Comparison of ENCODE assay signal across 1 cellular context in genomic region chr1:28926629-28927441, GRCh38.
A peak's percentile ranks its signal among the peaks of the same experiment; 100 is the strongest.
TF ChIP-seq lines count a peak whose summit lies in the region.

No MANE protein-coding gene starts in this region.

TF ChIP-seq in HepG2, 621 proteins besides CTCF, POLR2A, EP300 and RAD21 (continued from another document):
- TF ChIP-seq HMG20A (CRISPR knock-in tag; IDR thresholded peaks at IDR 0.05; ENCODE audit: borderline replicate concordance): peak; percentile 75; the same call in 1 of the 2 replicates
- TF ChIP-seq ZNF704 (CRISPR knock-in tag; IDR thresholded peaks at IDR 0.05; ENCODE audit: borderline replicate concordance): no peak
- TF ChIP-seq TARDBP (CRISPR knock-in tag; IDR thresholded peaks at IDR 0.05): peak; percentile 48; the same call in 1 of the 2 replicates
- TF ChIP-seq, protein P1, sequence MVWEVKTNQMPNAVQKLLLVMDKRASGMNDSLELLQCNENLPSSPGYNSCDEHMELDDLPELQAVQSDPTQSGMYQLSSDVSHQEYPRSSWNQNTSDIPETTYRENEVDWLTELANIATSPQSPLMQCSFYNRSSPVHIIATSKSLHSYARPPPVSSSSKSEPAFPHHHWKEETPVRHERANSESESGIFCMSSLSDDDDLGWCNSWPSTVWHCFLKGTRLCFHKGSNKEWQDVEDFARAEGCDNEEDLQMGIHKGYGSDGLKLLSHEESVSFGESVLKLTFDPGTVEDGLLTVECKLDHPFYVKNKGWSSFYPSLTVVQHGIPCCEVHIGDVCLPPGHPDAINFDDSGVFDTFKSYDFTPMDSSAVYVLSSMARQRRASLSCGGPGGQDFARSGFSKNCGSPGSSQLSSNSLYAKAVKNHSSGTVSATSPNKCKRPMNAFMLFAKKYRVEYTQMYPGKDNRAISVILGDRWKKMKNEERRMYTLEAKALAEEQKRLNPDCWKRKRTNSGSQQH (CRISPR knock-in tag; IDR thresholded peaks at IDR 0.05; ENCODE audit: low read depth): no peak
- peak; percentile 60; the same call in 1 of the 2 replicates for TF ChIP-seq MIXL1 (CRISPR knock-in tag; IDR thresholded peaks at IDR 0.05)
- no peak for TF ChIP-seq ZNF572 (CRISPR knock-in tag; IDR thresholded peaks at IDR 0.05)
- TF ChIP-seq, protein P2, sequence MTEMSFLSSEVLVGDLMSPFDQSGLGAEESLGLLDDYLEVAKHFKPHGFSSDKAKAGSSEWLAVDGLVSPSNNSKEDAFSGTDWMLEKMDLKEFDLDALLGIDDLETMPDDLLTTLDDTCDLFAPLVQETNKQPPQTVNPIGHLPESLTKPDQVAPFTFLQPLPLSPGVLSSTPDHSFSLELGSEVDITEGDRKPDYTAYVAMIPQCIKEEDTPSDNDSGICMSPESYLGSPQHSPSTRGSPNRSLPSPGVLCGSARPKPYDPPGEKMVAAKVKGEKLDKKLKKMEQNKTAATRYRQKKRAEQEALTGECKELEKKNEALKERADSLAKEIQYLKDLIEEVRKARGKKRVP (CRISPR knock-in tag; IDR thresholded peaks at IDR 0.05): peak in 1 of 2 experiments; percentile 60; a peak in 1 of 4 replicates
- TF ChIP-seq, protein P3, sequence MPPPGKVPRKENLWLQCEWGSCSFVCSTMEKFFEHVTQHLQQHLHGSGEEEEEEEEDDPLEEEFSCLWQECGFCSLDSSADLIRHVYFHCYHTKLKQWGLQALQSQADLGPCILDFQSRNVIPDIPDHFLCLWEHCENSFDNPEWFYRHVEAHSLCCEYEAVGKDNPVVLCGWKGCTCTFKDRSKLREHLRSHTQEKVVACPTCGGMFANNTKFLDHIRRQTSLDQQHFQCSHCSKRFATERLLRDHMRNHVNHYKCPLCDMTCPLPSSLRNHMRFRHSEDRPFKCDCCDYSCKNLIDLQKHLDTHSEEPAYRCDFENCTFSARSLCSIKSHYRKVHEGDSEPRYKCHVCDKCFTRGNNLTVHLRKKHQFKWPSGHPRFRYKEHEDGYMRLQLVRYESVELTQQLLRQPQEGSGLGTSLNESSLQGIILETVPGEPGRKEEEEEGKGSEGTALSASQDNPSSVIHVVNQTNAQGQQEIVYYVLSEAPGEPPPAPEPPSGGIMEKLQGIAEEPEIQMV (CRISPR knock-in tag; IDR thresholded peaks at IDR 0.05; ENCODE audit: low read depth): no peak
- TF ChIP-seq IRF9 (CRISPR knock-in tag; IDR thresholded peaks at IDR 0.05; ENCODE audit: borderline replicate concordance): no peak
- TF ChIP-seq HNF1A (IDR thresholded peaks at IDR 0.05; ENCODE audit: low read depth): no peak
- TF ChIP-seq HNF1A (CRISPR knock-in tag; IDR thresholded peaks at IDR 0.05; ENCODE audit: borderline replicate concordance): no peak; the same call in 1 of the 2 replicates
- TF ChIP-seq TBX2 (CRISPR knock-in tag; IDR thresholded peaks at IDR 0.05; ENCODE audit: borderline replicate concordance): peak; percentile 37; the same call in 1 of the 2 replicates
- no peak for TF ChIP-seq TGIF2 (CRISPR knock-in tag; IDR thresholded peaks at IDR 0.05)
- no peak for TF ChIP-seq ZNF800 (CRISPR knock-in tag; IDR thresholded peaks at IDR 0.05)
- no peak for TF ChIP-seq ZNF143 (CRISPR knock-in tag; IDR thresholded peaks at IDR 0.05)
- TF ChIP-seq TCF7 (IDR thresholded peaks at IDR 0.05; ENCODE audit: low read depth): peak; percentile 76
- TF ChIP-seq NCOR1 (IDR thresholded peaks at IDR 0.05; ENCODE audit: borderline replicate concordance, low read length): no peak
- TF ChIP-seq CCAR2 (optimal IDR thresholded peaks at IDR 0.05; ENCODE audit: low read depth, low read length): no peak
- no peak for TF ChIP-seq HDAC1 (CRISPR knock-in tag; IDR thresholded peaks at IDR 0.05)
- TF ChIP-seq, protein P4, sequence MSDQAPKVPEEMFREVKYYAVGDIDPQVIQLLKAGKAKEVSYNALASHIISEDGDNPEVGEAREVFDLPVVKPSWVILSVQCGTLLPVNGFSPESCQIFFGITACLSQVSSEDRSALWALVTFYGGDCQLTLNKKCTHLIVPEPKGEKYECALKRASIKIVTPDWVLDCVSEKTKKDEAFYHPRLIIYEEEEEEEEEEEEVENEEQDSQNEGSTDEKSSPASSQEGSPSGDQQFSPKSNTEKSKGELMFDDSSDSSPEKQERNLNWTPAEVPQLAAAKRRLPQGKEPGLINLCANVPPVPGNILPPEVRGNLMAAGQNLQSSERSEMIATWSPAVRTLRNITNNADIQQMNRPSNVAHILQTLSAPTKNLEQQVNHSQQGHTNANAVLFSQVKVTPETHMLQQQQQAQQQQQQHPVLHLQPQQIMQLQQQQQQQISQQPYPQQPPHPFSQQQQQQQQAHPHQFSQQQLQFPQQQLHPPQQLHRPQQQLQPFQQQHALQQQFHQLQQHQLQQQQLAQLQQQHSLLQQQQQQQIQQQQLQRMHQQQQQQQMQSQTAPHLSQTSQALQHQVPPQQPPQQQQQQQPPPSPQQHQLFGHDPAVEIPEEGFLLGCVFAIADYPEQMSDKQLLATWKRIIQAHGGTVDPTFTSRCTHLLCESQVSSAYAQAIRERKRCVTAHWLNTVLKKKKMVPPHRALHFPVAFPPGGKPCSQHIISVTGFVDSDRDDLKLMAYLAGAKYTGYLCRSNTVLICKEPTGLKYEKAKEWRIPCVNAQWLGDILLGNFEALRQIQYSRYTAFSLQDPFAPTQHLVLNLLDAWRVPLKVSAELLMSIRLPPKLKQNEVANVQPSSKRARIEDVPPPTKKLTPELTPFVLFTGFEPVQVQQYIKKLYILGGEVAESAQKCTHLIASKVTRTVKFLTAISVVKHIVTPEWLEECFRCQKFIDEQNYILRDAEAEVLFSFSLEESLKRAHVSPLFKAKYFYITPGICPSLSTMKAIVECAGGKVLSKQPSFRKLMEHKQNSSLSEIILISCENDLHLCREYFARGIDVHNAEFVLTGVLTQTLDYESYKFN (CRISPR knock-in tag; conservative IDR thresholded peaks at IDR 0.05): peak; percentile 87
- no peak; the same call in 1 of the 2 replicates for TF ChIP-seq ZNF503 (CRISPR knock-in tag; IDR thresholded peaks at IDR 0.05)
- TF ChIP-seq IRF2 (CRISPR knock-in tag; IDR thresholded peaks at IDR 0.05): peak; percentile 77; the same call in 1 of the 2 replicates
- TF ChIP-seq ZNF530 (CRISPR knock-in tag; IDR thresholded peaks at IDR 0.05; ENCODE audit: low read depth): no peak
- peak; percentile 66 for TF ChIP-seq NCOA2 (CRISPR knock-in tag; IDR thresholded peaks at IDR 0.05)
- peak; percentile 22; the same call in 1 of the 2 replicates for TF ChIP-seq NR2F6 (IDR thresholded peaks at IDR 0.05)
- peak; percentile 57 for TF ChIP-seq NR2F6 (CRISPR knock-in tag; IDR thresholded peaks at IDR 0.05)
- peak; percentile 81 for TF ChIP-seq ZNF3 (CRISPR knock-in tag; IDR thresholded peaks at IDR 0.05)
- no peak for TF ChIP-seq ZSCAN21 (CRISPR knock-in tag; IDR thresholded peaks at IDR 0.05; ENCODE audit: borderline replicate concordance)
- TF ChIP-seq, protein P5, sequence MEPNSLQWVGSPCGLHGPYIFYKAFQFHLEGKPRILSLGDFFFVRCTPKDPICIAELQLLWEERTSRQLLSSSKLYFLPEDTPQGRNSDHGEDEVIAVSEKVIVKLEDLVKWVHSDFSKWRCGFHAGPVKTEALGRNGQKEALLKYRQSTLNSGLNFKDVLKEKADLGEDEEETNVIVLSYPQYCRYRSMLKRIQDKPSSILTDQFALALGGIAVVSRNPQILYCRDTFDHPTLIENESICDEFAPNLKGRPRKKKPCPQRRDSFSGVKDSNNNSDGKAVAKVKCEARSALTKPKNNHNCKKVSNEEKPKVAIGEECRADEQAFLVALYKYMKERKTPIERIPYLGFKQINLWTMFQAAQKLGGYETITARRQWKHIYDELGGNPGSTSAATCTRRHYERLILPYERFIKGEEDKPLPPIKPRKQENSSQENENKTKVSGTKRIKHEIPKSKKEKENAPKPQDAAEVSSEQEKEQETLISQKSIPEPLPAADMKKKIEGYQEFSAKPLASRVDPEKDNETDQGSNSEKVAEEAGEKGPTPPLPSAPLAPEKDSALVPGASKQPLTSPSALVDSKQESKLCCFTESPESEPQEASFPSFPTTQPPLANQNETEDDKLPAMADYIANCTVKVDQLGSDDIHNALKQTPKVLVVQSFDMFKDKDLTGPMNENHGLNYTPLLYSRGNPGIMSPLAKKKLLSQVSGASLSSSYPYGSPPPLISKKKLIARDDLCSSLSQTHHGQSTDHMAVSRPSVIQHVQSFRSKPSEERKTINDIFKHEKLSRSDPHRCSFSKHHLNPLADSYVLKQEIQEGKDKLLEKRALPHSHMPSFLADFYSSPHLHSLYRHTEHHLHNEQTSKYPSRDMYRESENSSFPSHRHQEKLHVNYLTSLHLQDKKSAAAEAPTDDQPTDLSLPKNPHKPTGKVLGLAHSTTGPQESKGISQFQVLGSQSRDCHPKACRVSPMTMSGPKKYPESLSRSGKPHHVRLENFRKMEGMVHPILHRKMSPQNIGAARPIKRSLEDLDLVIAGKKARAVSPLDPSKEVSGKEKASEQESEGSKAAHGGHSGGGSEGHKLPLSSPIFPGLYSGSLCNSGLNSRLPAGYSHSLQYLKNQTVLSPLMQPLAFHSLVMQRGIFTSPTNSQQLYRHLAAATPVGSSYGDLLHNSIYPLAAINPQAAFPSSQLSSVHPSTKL (CRISPR knock-in tag; IDR thresholded peaks at IDR 0.05): peak; percentile 81
- TF ChIP-seq HCFC1 (IDR thresholded peaks at IDR 0.05; ENCODE audit: low read depth, low read length): no peak
- no peak for TF ChIP-seq CC2D1A (CRISPR knock-in tag; IDR thresholded peaks at IDR 0.05)
- no peak for TF ChIP-seq ZNF501 (CRISPR knock-in tag; IDR thresholded peaks at IDR 0.05)
- TF ChIP-seq SALL1 (CRISPR knock-in tag; IDR thresholded peaks at IDR 0.05): peak; percentile 30; the same call in 1 of the 2 replicates
